ENCODE assay signal across 22 cellular contexts in genomic region chr15:59703979-59704796, GRCh38.
"Had no signal": no experiment of that assay in that cellular context is flagged by ENCODE, and none has a peak within 500 bp of the region (broad histone marks: within the 10 kb centered on the region; RNA-seq: fewer than 3 reads in every experiment).

No MANE protein-coding gene starts in this region.

- H3K4me1 ChIP-seq: ascending aorta, esophagus squamous epithelium, left lung, right atrium auricular region, tibial artery, uterus had no signal

- H3K27ac Mint-ChIP-seq: activated CD8-positive, alpha-beta T cell treated with anti-CD3 and anti-CD28 coated beads, Interleukin-2, amount 10 ng/mL, durations not matched to agents 7 days and 5 days; activated naive CD4-positive, alpha-beta T cell treated with anti-CD3 and anti-CD28 coated beads for 36 hours; activated naive CD8-positive, alpha-beta T cell treated with anti-CD3 and anti-CD28 coated beads, Interleukin-2, amount 50 U/mL, for 24 hours; activated T-cell treated with anti-CD3 and anti-CD28 coated beads, Interleukin-2, amount 50 U/mL, for 24 hours; effector memory CD8-positive, alpha-beta T cell; mesothelial cell of epicardium; nephron progenitor cell; progenitor cell of endocrine pancreas; T-helper 2 cell treated with Interferon-gamma antibody and Interleukin-4, amounts not matched to agents 5 μg/mL and 100 μg/mL, for 36 hours had no signal

- H3K4me1 Mint-ChIP-seq: activated naive CD8-positive, alpha-beta T cell treated with anti-CD3 and anti-CD28 coated beads, Interleukin-2, amount 50 U/mL, for 24 hours; nephron progenitor cell had no signal

- H3K36me3 ChIP-seq: ascending aorta, esophagus squamous epithelium, left lung, right atrium auricular region, tibial artery, uterus had no signal

- H3K4me3 ChIP-seq: ascending aorta, esophagus squamous epithelium, left lung, right atrium auricular region, tibial artery, uterus had no signal

- DNase-seq: activated CD4-positive, alpha-beta T cell treated with anti-CD3 and anti-CD28 coated beads for 48 hours; activated CD4-positive, CD25-positive, alpha-beta regulatory T cell; activated CD8-positive, alpha-beta T cell treated with anti-CD3 and anti-CD28 coated beads, Interleukin-2, amount 10 ng/mL, durations not matched to agents 7 days and 5 days; activated naive CD4-positive, alpha-beta T cell treated with anti-CD3 and anti-CD28 coated beads for 36 hours; activated naive CD8-positive, alpha-beta T cell treated with anti-CD3 and anti-CD28 coated beads, Interleukin-2, amount 50 U/mL, for 24 hours; activated T-cell treated with anti-CD3 and anti-CD28 coated beads, Interleukin-2, amount 50 U/mL, for 24 hours; dermis blood vessel endothelial cell; effector memory CD8-positive, alpha-beta T cell; esophagus squamous epithelium; foreskin melanocyte; left lung; nephron progenitor cell; nucleus accumbens; stimulated activated CD4-positive, alpha-beta T cell treated with anti-CD3 and anti-CD28 coated beads, Interleukin-2, amount 100 ng/mL, for 24 hours; stimulated activated naive CD4-positive, alpha-beta T cell treated with Interleukin-2 at 50 U/mL for 16 hours; tibial artery; uterus had no signal

- H3K27me3 Mint-ChIP-seq: activated naive CD8-positive, alpha-beta T cell treated with anti-CD3 and anti-CD28 coated beads, Interleukin-2, amount 50 U/mL, for 24 hours had no signal

- H3K4me3 Mint-ChIP-seq: activated CD8-positive, alpha-beta T cell treated with anti-CD3 and anti-CD28 coated beads, Interleukin-2, amount 10 ng/mL, durations not matched to agents 7 days and 5 days; activated naive CD4-positive, alpha-beta T cell treated with anti-CD3 and anti-CD28 coated beads for 36 hours; activated naive CD8-positive, alpha-beta T cell treated with anti-CD3 and anti-CD28 coated beads, Interleukin-2, amount 50 U/mL, for 24 hours; activated T-cell treated with anti-CD3 and anti-CD28 coated beads, Interleukin-2, amount 50 U/mL, for 24 hours; effector memory CD8-positive, alpha-beta T cell; mesothelial cell of epicardium; nephron progenitor cell; T-helper 2 cell treated with Interferon-gamma antibody and Interleukin-4, amounts not matched to agents 5 μg/mL and 100 μg/mL, for 36 hours had no signal

- H3K27ac ChIP-seq: ascending aorta, esophagus squamous epithelium, left lung, right atrium auricular region, tibial artery, uterus had no signal

- H3K36me3 Mint-ChIP-seq: mesothelial cell of epicardium had no signal

- H3K27me3 ChIP-seq: ascending aorta, left lung, right atrium auricular region, tibial artery, uterus had no signal

- H3K9me3 ChIP-seq: ascending aorta, uterus had no signal

- H3K9me3 Mint-ChIP-seq: activated naive CD4-positive, alpha-beta T cell treated with anti-CD3 and anti-CD28 coated beads for 36 hours; activated naive CD8-positive, alpha-beta T cell treated with anti-CD3 and anti-CD28 coated beads, Interleukin-2, amount 50 U/mL, for 24 hours; activated T-cell treated with anti-CD3 and anti-CD28 coated beads, Interleukin-2, amount 50 U/mL, for 24 hours; effector memory CD8-positive, alpha-beta T cell; nephron progenitor cell; T-helper 2 cell treated with Interferon-gamma antibody and Interleukin-4, amounts not matched to agents 5 μg/mL and 100 μg/mL, for 36 hours had no signal
